8 cellular contexts compared by ENCODE assay signal in the genomic region with DNA sequence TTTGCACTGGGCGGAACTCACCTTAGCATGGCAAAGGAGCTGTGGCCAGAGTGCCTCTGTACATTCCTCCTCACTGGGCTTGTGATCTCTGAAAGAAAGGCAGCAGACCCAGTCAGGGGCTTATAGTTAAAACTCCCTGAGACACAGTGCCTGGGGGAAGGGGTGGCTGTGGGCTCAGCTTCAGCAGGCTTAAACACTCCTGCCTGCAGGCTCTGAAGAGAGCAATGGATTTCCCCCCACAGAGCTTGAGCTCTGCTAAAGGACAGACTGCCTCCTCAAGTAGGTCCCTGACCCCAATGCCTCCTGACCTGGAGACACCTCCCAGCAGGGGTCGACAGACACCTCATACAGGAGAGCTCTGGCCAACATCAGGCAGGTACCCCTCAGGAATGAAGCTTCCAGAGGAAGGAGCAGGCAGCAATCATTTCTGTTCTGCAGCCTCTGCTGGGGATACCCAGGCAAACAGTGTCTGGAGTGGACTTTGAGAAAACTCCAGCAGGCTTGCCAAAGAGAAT.
"Had no signal": no experiment of that assay in that cellular context is flagged by ENCODE, and none has a peak within 500 bp of the region (broad histone marks: within the 10 kb centered on the region; RNA-seq: fewer than 3 reads in every experiment).

No MANE protein-coding gene starts in this region.

- H2AFZ ChIP-seq: GM23248 had no signal

- H3K36me3 ChIP-seq: HAP-1 had no signal

- H3K4me1 ChIP-seq: HAP-1 had no signal

- H3K27ac ChIP-seq: GM23248 had no signal

- DNase-seq: GM23248, GOT3, H7, HFFc6, IMR-90 had no signal

- H3K9ac ChIP-seq: GM23248 had no signal

- ATAC-seq: HCT116, K562 had no signal

- H3K9me3 ChIP-seq: HAP-1 had no signal

- H3K4me3 ChIP-seq: GM23248, HAP-1, K562 had no signal

- H3K27ac Mint-ChIP-seq: HFFc6 had no signal

- H3K4me3 Mint-ChIP-seq: HFFc6 had no signal
